In the genomic region with DNA sequence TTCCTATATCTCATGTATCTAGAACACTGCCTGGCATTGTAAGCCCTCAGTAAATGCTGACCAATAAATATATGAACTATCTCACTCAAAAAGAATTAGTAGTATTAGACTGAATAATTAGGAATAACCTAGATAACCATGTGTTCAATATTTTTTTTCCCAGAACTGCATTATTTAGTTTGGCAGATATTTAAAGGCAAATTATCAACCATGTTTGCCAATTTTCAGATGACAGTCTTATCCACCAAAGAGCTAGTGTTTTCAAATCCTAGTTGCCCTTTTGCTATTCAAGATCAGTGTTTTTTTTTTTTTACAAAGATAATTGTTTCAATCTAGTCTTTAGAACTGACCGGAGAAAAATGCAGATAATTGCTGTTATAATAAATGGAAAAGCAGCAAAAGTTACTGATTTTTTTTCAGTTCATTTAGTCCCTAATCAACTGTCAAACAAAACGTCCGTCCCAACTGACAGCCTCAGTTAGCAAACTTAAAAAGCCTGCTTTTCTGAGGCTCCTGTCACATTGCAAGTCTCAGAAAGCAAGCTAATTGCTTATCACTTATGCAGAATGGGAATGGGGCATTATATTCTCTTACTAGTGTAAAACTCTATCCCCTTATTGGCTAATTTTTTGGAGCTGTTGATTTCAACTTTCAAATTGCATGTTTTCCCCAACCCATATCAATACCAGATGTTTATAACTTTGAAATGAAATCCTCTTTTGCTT, we compare ENCODE assay signal across 26 cellular contexts.
"Had no signal": no experiment of that assay in that cellular context is flagged by ENCODE, and none has a peak within 500 bp of the region (broad histone marks: within the 10 kb centered on the region; RNA-seq: fewer than 3 reads in every experiment).

No MANE protein-coding gene starts in this region.

- ATAC-seq: esophagus mucosa; left ventricle myocardium superior; lower lobe of right lung; natural killer cell; right cardiac atrium; stimulated activated memory B cell treated with anti-CD40 and anti-IgM and Interleukin-4, amounts not matched to agents 10 μg/mL and 1 μg/mL and 100 μg/mL, for 72 hours; stimulated activated naive CD8-positive, alpha-beta T cell treated with anti-CD3 and anti-CD28 coated beads, Interleukin-15, Interleukin-2, amounts not matched to agents 100 U/mL and 50 U/mL, for 24 hours had no signal

- H3K27ac ChIP-seq: dorsolateral prefrontal cortex, epithelial cell of prostate, lower lobe of right lung, neutrophil, parathyroid adenoma, prostate gland, skin epidermis, spleen, testis, tibial artery, upper lobe of left lung had no signal

- H3K79me2 ChIP-seq: parathyroid adenoma had no signal

- H3K9me3 ChIP-seq: neutrophil, prostate gland, testis had no signal

- H3K36me3 ChIP-seq: lower lobe of right lung, neutrophil, prostate gland, spleen, tibial artery, upper lobe of left lung had no signal

- H3K4me3 ChIP-seq: dorsolateral prefrontal cortex, lower lobe of right lung, prostate gland, skin epidermis, spleen, testis, tibial artery, upper lobe of left lung had no signal

- H3K4me3 Mint-ChIP-seq: natural killer cell; neural crest cell; stimulated activated memory B cell treated with anti-CD40 and anti-IgM and Interleukin-4, amounts not matched to agents 10 μg/mL and 1 μg/mL and 100 μg/mL, for 72 hours had no signal

- H3K27me3 ChIP-seq: dorsolateral prefrontal cortex, neutrophil, spleen, testis, tibial artery, upper lobe of left lung had no signal

- H3K27ac Mint-ChIP-seq: natural killer cell; stimulated activated memory B cell treated with anti-CD40 and anti-IgM and Interleukin-4, amounts not matched to agents 10 μg/mL and 1 μg/mL and 100 μg/mL, for 72 hours had no signal

- H3K4me1 ChIP-seq: lower lobe of right lung, prostate gland, spleen, testis, tibial artery, upper lobe of left lung had no signal

- H2AFZ ChIP-seq: parathyroid adenoma had no signal

- H3K9ac ChIP-seq: parathyroid adenoma had no signal

- H3K36me3 Mint-ChIP-seq: natural killer cell; stimulated activated memory B cell treated with anti-CD40 and anti-IgM and Interleukin-4, amounts not matched to agents 10 μg/mL and 1 μg/mL and 100 μg/mL, for 72 hours had no signal

- FAIRE-seq: colon, keratinocyte, urothelium cell line had no signal

- DNase-seq: dorsolateral prefrontal cortex; effector CD4-positive, alpha-beta T cell; foreskin melanocyte; head of caudate nucleus; left ventricle myocardium superior; lower lobe of right lung; natural killer cell; right cardiac atrium; spleen; stimulated activated CD4-positive, alpha-beta T cell treated with anti-CD3 and anti-CD28 coated beads, Interleukin-4, amount 100 ng/mL, for 4 hours; stimulated activated naive CD8-positive, alpha-beta T cell treated with anti-CD3 and anti-CD28 coated beads, Interleukin-15, Interleukin-2, amounts not matched to agents 100 U/mL and 50 U/mL, for 24 hours; substantia nigra; testis; tibial artery; upper lobe of left lung had no signal

- H3K4me1 Mint-ChIP-seq: natural killer cell; neural crest cell; stimulated activated memory B cell treated with anti-CD40 and anti-IgM and Interleukin-4, amounts not matched to agents 10 μg/mL and 1 μg/mL and 100 μg/mL, for 72 hours had no signal
